Comparison of ENCODE assay signal across 19 cellular contexts in genomic region chr6:128432394-128432793, GRCh38.
DNase-seq lines count a peak whose midpoint lies in the region; ATAC-seq and TF ChIP-seq lines count a peak whose summit lies in the region.
"Had no signal": no experiment of that assay in that cellular context is flagged by ENCODE, and none has a peak within 500 bp of the region (broad histone marks: within the 10 kb centered on the region; RNA-seq: fewer than 3 reads in every experiment).

No MANE protein-coding gene starts in this region.

- in situ Hi-C loops in ACHN (cut with HindIII; ENCODE audit: low pct_ligation_motif_present, low pct_unique_long_range_greater_than_20kb, low sequenced_read_pairs): no loop called here
- in situ Hi-C loops in astrocyte of the spinal cord (cut with HindIII; ENCODE audit: low sequenced_read_pairs): no loop called here

- peak; percentile 12 for DNase-seq in ACHN
- DNase-seq in HT1080 (ENCODE audit: low read depth): peak; percentile 47
- peak; percentile 59 for DNase-seq in astrocyte of the spinal cord (ENCODE audit: low read depth, low spot score)
- peak; percentile 66 for DNase-seq in iris pigment epithelial cell (ENCODE audit: low read depth)
- DNase-seq in left lobe of liver (ENCODE audit: low spot score): no peak
- DNase-seq: activated CD4-positive, alpha-beta T cell treated with anti-CD3 and anti-CD28 coated beads, Interleukin-2, amount 10 ng/mL, durations not matched to agents 7 days and 5 days; activated T-cell treated with anti-CD3 and anti-CD28 coated beads, Interleukin-2, amount 50 U/mL, for 48 hours; AML-193; cortex of kidney; H9; MG63; NCI-H2081; NCI-H82; SIG-M5; stimulated activated naive B cell treated with anti-CD40 and anti-IgM and Interleukin-4, amounts not matched to agents 10 μg/mL and 1 μg/mL and 100 μg/mL, for 72 hours had no signal

- ATAC-seq in HG03469 (IDR thresholded peaks at IDR 0.05; ENCODE audit: unreplicated experiment) (no peak), HG03139 (IDR thresholded peaks at IDR 0.05; ENCODE audit: unreplicated experiment) (no peak), left lobe of liver (no peak), HG02588 (IDR thresholded peaks at IDR 0.05; ENCODE audit: unreplicated experiment) (no peak)
- ATAC-seq: stimulated activated naive B cell treated with anti-CD40 and anti-IgM and Interleukin-4, amounts not matched to agents 10 μg/mL and 1 μg/mL and 100 μg/mL, for 72 hours had no signal

- no peak overlapping the region for H3K4me3 ChIP-seq in astrocyte of the spinal cord (ENCODE audit: low read depth, low read length)
- H3K4me3 ChIP-seq: esophagus muscularis mucosa, MG63 had no signal

- TF ChIP-seq CTCF in astrocyte of the spinal cord (IDR thresholded peaks at IDR 0.05; ENCODE audit: low read depth, low read length): no peak
